In genomic region chr11:65279713-65280459, GRCh38 we compare ENCODE assay signal across 8 cellular contexts. TPM values are rescaled to one million over a fixed set of nuclear protein-coding genes. Genes with fewer than 3 reads are reported as not detected.
DNase-seq lines count a peak whose midpoint lies in the region; ATAC-seq and TF ChIP-seq lines count a peak whose summit lies in the region.

No MANE protein-coding gene starts in this region.

- no peak overlapping the region for H3K4me3 Mint-ChIP-seq in activated CD8-positive, alpha-beta memory T cell treated with anti-CD3 and anti-CD28 coated beads, Interleukin-2, amount 10 ng/mL, durations not matched to agents 7 days and 5 days
- H3K4me3 Mint-ChIP-seq in activated naive CD4-positive, alpha-beta T cell treated with anti-CD3 and anti-CD28 coated beads for 36 hours = no peak overlapping the region

- ATAC-seq in activated CD8-positive, alpha-beta memory T cell treated with anti-CD3 and anti-CD28 coated beads, Interleukin-2, amount 10 ng/mL, durations not matched to agents 7 days and 5 days = peak; percentile 68
- no peak for ATAC-seq in GM19023 (IDR thresholded peaks at IDR 0.05; ENCODE audit: unreplicated experiment)

- H3K27me3 Mint-ChIP-seq in activated CD8-positive, alpha-beta memory T cell treated with anti-CD3 and anti-CD28 coated beads, Interleukin-2, amount 10 ng/mL, durations not matched to agents 7 days and 5 days = no peaks in the 10 kb centered on the region
- H3K27me3 Mint-ChIP-seq in activated naive CD4-positive, alpha-beta T cell treated with anti-CD3 and anti-CD28 coated beads for 36 hours (ENCODE audit: low read depth) = no peaks in the 10 kb centered on the region

- CTCF ChIA-PET in activated CD8-positive, alpha-beta memory T cell treated with anti-CD3 and anti-CD28 coated beads, Interleukin-2, amount 10 ng/mL, durations not matched to agents 7 days and 5 days (lab: Charles Lee) = interaction anchor here (0.8 to 8.8 kb wide), 8 partner anchors 9 to 55 kb away, joined by 3 to 81 read pairs (median 4); partner anchors contain the start of genes CDC42EP2, DPF2 and POLA2
- CTCF ChIA-PET in activated naive CD4-positive, alpha-beta T cell treated with anti-CD3 and anti-CD28 coated beads for 36 hours (lab: Charles Lee) = interaction anchor here (0.7 to 3.1 kb wide), 6 partner anchors 18 to 136 kb away, joined by 3 to 11 read pairs (median 4); partner anchors contain the start of gene POLA2

- H3K36me3 Mint-ChIP-seq in activated CD8-positive, alpha-beta memory T cell treated with anti-CD3 and anti-CD28 coated beads, Interleukin-2, amount 10 ng/mL, durations not matched to agents 7 days and 5 days = peaks cover 61% of the 10 kb centered on the region
- peaks cover 50% of the 10 kb centered on the region for H3K36me3 Mint-ChIP-seq in activated naive CD4-positive, alpha-beta T cell treated with anti-CD3 and anti-CD28 coated beads for 36 hours (ENCODE audit: low read depth)

- DNase-seq in activated CD8-positive, alpha-beta memory T cell treated with anti-CD3 and anti-CD28 coated beads, Interleukin-2, amount 10 ng/mL, durations not matched to agents 7 days and 5 days = peak; percentile 61
- DNase-seq in activated CD8-positive, alpha-beta memory T cell treated with anti-CD3 and anti-CD28 coated beads, Interleukin-2, amount 50 U/mL, for 48 hours = no peak
- peak; percentile 73 for DNase-seq in activated naive CD4-positive, alpha-beta T cell treated with anti-CD3 and anti-CD28 coated beads for 36 hours
- DNase-seq in kidney epithelial cell (ENCODE audit: low read depth) (peak; percentile 97), HAP-1 (ENCODE audit: low spot score in 2 of 2) (no peak), GM19238 (ENCODE audit: insufficient read length, low spot score) (no peak)
- peak; percentile 22 to 66 for DNase-seq in stimulated activated CD8-positive, alpha-beta memory T cell treated with anti-CD3 and anti-CD28 coated beads, Interleukin-7, amount 100 ng/mL, for 4 hours (ENCODE audit: low read depth in 2 of 2)

- peak overlapping the region; percentile 62 for H3K27ac Mint-ChIP-seq in activated CD8-positive, alpha-beta memory T cell treated with anti-CD3 and anti-CD28 coated beads, Interleukin-2, amount 10 ng/mL, durations not matched to agents 7 days and 5 days
- H3K27ac Mint-ChIP-seq in activated naive CD4-positive, alpha-beta T cell treated with anti-CD3 and anti-CD28 coated beads for 36 hours = peak overlapping the region; percentile 7

- H3K27me3 ChIP-seq in kidney epithelial cell (ENCODE audit: control insufficient read depth, insufficient read depth, low read length) (no peaks in the 10 kb centered on the region), HAP-1 (ENCODE audit: low read depth) (no peaks in the 10 kb centered on the region)

- in situ Hi-C loops in HAP-1 (cut with MboI; ENCODE audit: low sequenced_read_pairs) = no loop called here

- no peaks in the 10 kb centered on the region for H3K9me3 Mint-ChIP-seq in activated CD8-positive, alpha-beta memory T cell treated with anti-CD3 and anti-CD28 coated beads, Interleukin-2, amount 10 ng/mL, durations not matched to agents 7 days and 5 days (ENCODE audit: low read depth)
- no peaks in the 10 kb centered on the region for H3K9me3 Mint-ChIP-seq in activated naive CD4-positive, alpha-beta T cell treated with anti-CD3 and anti-CD28 coated beads for 36 hours

- TF ChIP-seq CTCF in kidney epithelial cell (IDR thresholded peaks at IDR 0.05; ENCODE audit: insufficient read depth, low read length, poor library complexity, severe bottlenecking) = no peak

- H3K36me3 ChIP-seq in kidney epithelial cell (ENCODE audit: control insufficient read depth, insufficient read depth, low read length) = peaks cover 1% of the 10 kb centered on the region
- peaks cover 93% of the 10 kb centered on the region for H3K36me3 ChIP-seq in HAP-1 (replicated peaks)

- peaks cover 24% of the 10 kb centered on the region for H3K4me1 Mint-ChIP-seq in activated CD8-positive, alpha-beta memory T cell treated with anti-CD3 and anti-CD28 coated beads, Interleukin-2, amount 10 ng/mL, durations not matched to agents 7 days and 5 days
- peaks cover 17% of the 10 kb centered on the region for H3K4me1 Mint-ChIP-seq in activated naive CD4-positive, alpha-beta T cell treated with anti-CD3 and anti-CD28 coated beads for 36 hours (ENCODE audit: low read depth)

- H3K4me1 ChIP-seq in HAP-1 = no peaks in the 10 kb centered on the region

- H3K9me3 ChIP-seq in HAP-1 = no peaks in the 10 kb centered on the region

- intact Hi-C loops in activated naive CD4-positive, alpha-beta T cell treated with anti-CD3 and anti-CD28 coated beads for 36 hours (cut with micrococcal nuclease) = loop anchor here (2.0 to 10.0 kb wide), 4 partner anchors 17 to 232 kb away; partner anchors contain the start of gene DPF2

- H3K4me3 ChIP-seq in kidney epithelial cell (ENCODE audit: low read depth, low read length) (no peak overlapping the region), HAP-1 (no peak overlapping the region)

RNA-seq across cellular contexts. Expression of gene POLA2, which starts 18.1 kb away (rescaled TPM):
- 10 to 100 TPM; 79.8 to 89.5 TPM for total RNA-seq in activated CD8-positive, alpha-beta memory T cell treated with anti-CD3 and anti-CD28 coated beads, Interleukin-2, amount 10 ng/mL, durations not matched to agents 7 days and 5 days
- total RNA-seq in activated naive CD4-positive, alpha-beta T cell treated with anti-CD3 and anti-CD28 coated beads for 36 hours = 10 to 100 TPM; 65.1 to 67.0 TPM
- 8.9 and 11.5 TPM in 2 replicates for total RNA-seq in kidney epithelial cell

RNA-seq across cellular contexts. Expression of gene CDC42EP2, which starts 34.8 kb away (rescaled TPM):
- 1 to 10 TPM in 1 of 2 experiments, not detected in 1; 1.4 TPM for total RNA-seq in activated CD8-positive, alpha-beta memory T cell treated with anti-CD3 and anti-CD28 coated beads, Interleukin-2, amount 10 ng/mL, durations not matched to agents 7 days and 5 days
- total RNA-seq in activated naive CD4-positive, alpha-beta T cell treated with anti-CD3 and anti-CD28 coated beads for 36 hours = 1 to 10 TPM in 1 of 2 experiments, under 1 TPM in 1; 0.57 to 1.5 TPM
- total RNA-seq in kidney epithelial cell = 37.4 and 46.4 TPM in 2 replicates

RNA-seq across cellular contexts. Expression of gene DPF2, which starts 53.8 kb away (rescaled TPM):
- 10 to 100 TPM; 81.4 to 87.2 TPM for total RNA-seq in activated CD8-positive, alpha-beta memory T cell treated with anti-CD3 and anti-CD28 coated beads, Interleukin-2, amount 10 ng/mL, durations not matched to agents 7 days and 5 days
- total RNA-seq in activated naive CD4-positive, alpha-beta T cell treated with anti-CD3 and anti-CD28 coated beads for 36 hours = 10 to 100 TPM; 61.3 to 63.0 TPM
- 53.9 and 59.4 TPM in 2 replicates for total RNA-seq in kidney epithelial cell

Comparison
In these comparisons a context has a peak if more than half of its experiments do, and no peak if none do; other contexts are left out.
1. DNase-seq: peak in activated CD8-positive, alpha-beta memory T cell treated with anti-CD3 and anti-CD28 coated beads, Interleukin-2, amount 10 ng/mL, durations not matched to agents 7 days and 5 days (single experiment), activated naive CD4-positive, alpha-beta T cell treated with anti-CD3 and anti-CD28 coated beads for 36 hours (single experiment), kidney epithelial cell (single experiment) and stimulated activated CD8-positive, alpha-beta memory T cell treated with anti-CD3 and anti-CD28 coated beads, Interleukin-7, amount 100 ng/mL, for 4 hours (2 of 2); none in activated CD8-positive, alpha-beta memory T cell treated with anti-CD3 and anti-CD28 coated beads, Interleukin-2, amount 50 U/mL, for 48 hours (single experiment), HAP-1 (0 of 2) and GM19238 (single experiment).
2. RNA of gene CDC42EP2, which starts 34.8 kb away (total RNA-seq): 37.4 to 46.4 TPM in kidney epithelial cell; 0.57 to 1.5 TPM in activated naive CD4-positive, alpha-beta T cell treated with anti-CD3 and anti-CD28 coated beads for 36 hours and 1.4 TPM in activated CD8-positive, alpha-beta memory T cell treated with anti-CD3 and anti-CD28 coated beads, Interleukin-2, amount 10 ng/mL, durations not matched to agents 7 days and 5 days; every median in the first group is over 10 times any median in the second.